In genomic region chr9:69120380-69121154, GRCh38 we compare ENCODE assay signal across 9 cellular contexts. TPM values are rescaled to one million over a fixed set of nuclear protein-coding genes. Genes with fewer than 3 reads are reported as not detected.
DNase-seq lines count a peak whose midpoint lies in the region; ATAC-seq and TF ChIP-seq lines count a peak whose summit lies in the region.
"Had no signal": no experiment of that assay in that cellular context is flagged by ENCODE, and none has a peak within 500 bp of the region (broad histone marks: within the 10 kb centered on the region; RNA-seq: fewer than 3 reads in every experiment).

No MANE protein-coding gene starts in this region.

- no peak for ATAC-seq in activated T-cell treated with anti-CD3 and anti-CD28 coated beads, Interleukin-2, amount 50 U/mL, for 4 hours
- no peak for ATAC-seq in GM21390 (IDR thresholded peaks at IDR 0.05; ENCODE audit: unreplicated experiment)

- peak overlapping the region; percentile 90 to 97 (median 94) for H3K27ac ChIP-seq in stomach

- peak overlapping the region; percentile 89 for H3K4me3 Mint-ChIP-seq in activated T-cell treated with anti-CD3 and anti-CD28 coated beads, Interleukin-2, amount 50 U/mL, for 4 hours

- no peaks in the 10 kb centered on the region for H3K9me3 ChIP-seq in stomach
- H3K9me3 ChIP-seq: adrenal gland had no signal

- TF ChIP-seq CTCF in stomach (IDR thresholded peaks at IDR 0.05): no peak

- peak in 2 of 4 donors; percentile 50 to 62 for TF ChIP-seq POLR2A in stomach (IDR thresholded peaks at IDR 0.05)

- no peak for TF ChIP-seq EP300 in stomach (IDR thresholded peaks at IDR 0.05)

- no peaks in the 10 kb centered on the region for H3K36me3 Mint-ChIP-seq in activated T-cell treated with anti-CD3 and anti-CD28 coated beads, Interleukin-2, amount 50 U/mL, for 4 hours (ENCODE audit: insufficient read depth)

- H3K27me3 ChIP-seq in stomach: no peaks in the 10 kb centered on the region
- H3K27me3 ChIP-seq: adrenal gland had no signal

- DNase-seq in activated T-cell treated with anti-CD3 and anti-CD28 coated beads, Interleukin-2, amount 50 U/mL, for 4 hours: no peak
- DNase-seq in activated T-cell treated with anti-CD3 and anti-CD28 coated beads for 4 hours: no peak
- DNase-seq in NCI-H226: peak; percentile 58
- DNase-seq in T47D (ENCODE audit: low read depth in 1 of 2, low spot score in 1 of 2): peak; percentile 76 to 94
- peak; percentile 93 for DNase-seq in left kidney (ENCODE audit: low read depth, low spot score)
- DNase-seq in stomach: peak; percentile 97
- DNase-seq in NCI-H187 (lab: John Stamatoyannopoulos, UW): no peak

- H3K9me3 Mint-ChIP-seq in activated T-cell treated with anti-CD3 and anti-CD28 coated beads, Interleukin-2, amount 50 U/mL, for 4 hours: no peaks in the 10 kb centered on the region

- no peaks in the 10 kb centered on the region for H3K36me3 ChIP-seq in stomach
- H3K36me3 ChIP-seq: adrenal gland had no signal

- peaks cover 10 to 16% (median 13%) of the 10 kb centered on the region in 4 donors for H3K4me1 ChIP-seq in stomach

- H3K27me3 Mint-ChIP-seq in activated T-cell treated with anti-CD3 and anti-CD28 coated beads, Interleukin-2, amount 50 U/mL, for 4 hours (ENCODE audit: low read depth): no peaks in the 10 kb centered on the region

- H3K4me1 Mint-ChIP-seq in activated T-cell treated with anti-CD3 and anti-CD28 coated beads, Interleukin-2, amount 50 U/mL, for 4 hours (ENCODE audit: low read depth): peaks cover 14% of the 10 kb centered on the region

- in situ Hi-C loops in T47D (cut with HindIII; ENCODE audit: low pct_unique_long_range_greater_than_20kb, low sequenced_read_pairs): no loop called here

- 17 to 33% (median 22%) methylated on average over 27 of the region's 27 CpGs for WGBS in stomach, 5 donors

- intact Hi-C loops in stomach (cut with DNase I; ENCODE audit: low total_unique reads): no loop called here

- peak overlapping the region; percentile 54 to 85 (median 70) for H3K4me3 ChIP-seq in stomach

RNA-seq across cellular contexts. Expression of gene TJP2, which starts 53.5 kb away (rescaled TPM):
- total RNA-seq in activated T-cell treated with anti-CD3 and anti-CD28 coated beads, Interleukin-2, amount 50 U/mL, for 4 hours: 1 to 10 TPM; 3.1 to 5.8 (median 4.1) TPM
- 100 to 1,000 TPM; 138 to 371 (median 216) TPM for total RNA-seq in stomach
- 10 to 100 TPM; 28.6 to 30.5 (median 29.5) TPM for polyA plus RNA-seq in stomach

Comparison
In these comparisons a context has a peak if more than half of its experiments do, and no peak if none do; other contexts are left out.
1. DNase-seq: peak in NCI-H226 (single experiment), T47D (2 of 2), left kidney (single experiment) and stomach (single experiment); none in activated T-cell treated with anti-CD3 and anti-CD28 coated beads, Interleukin-2, amount 50 U/mL, for 4 hours (single experiment), activated T-cell treated with anti-CD3 and anti-CD28 coated beads for 4 hours (single experiment) and NCI-H187 (0 of 2).
2. RNA of gene TJP2, which starts 53.5 kb away (total RNA-seq): 138 to 371 TPM in stomach; 3.1 to 5.8 TPM in activated T-cell treated with anti-CD3 and anti-CD28 coated beads, Interleukin-2, amount 50 U/mL, for 4 hours; every median in the first group is over 10 times any median in the second.